In genomic region chr1:234722267-234722704, GRCh38 we compare ENCODE assay signal across 1 cellular context.
TF ChIP-seq lines count a peak whose summit lies in the region.

No MANE protein-coding gene starts in this region.

TF ChIP-seq in HepG2, 621 proteins besides CTCF, POLR2A, EP300 and RAD21 (continued from another document and continues in another):
- no peak for TF ChIP-seq ZBTB10 (CRISPR knock-in tag; IDR thresholded peaks at IDR 0.05; ENCODE audit: borderline replicate concordance)
- TF ChIP-seq, protein P1, sequence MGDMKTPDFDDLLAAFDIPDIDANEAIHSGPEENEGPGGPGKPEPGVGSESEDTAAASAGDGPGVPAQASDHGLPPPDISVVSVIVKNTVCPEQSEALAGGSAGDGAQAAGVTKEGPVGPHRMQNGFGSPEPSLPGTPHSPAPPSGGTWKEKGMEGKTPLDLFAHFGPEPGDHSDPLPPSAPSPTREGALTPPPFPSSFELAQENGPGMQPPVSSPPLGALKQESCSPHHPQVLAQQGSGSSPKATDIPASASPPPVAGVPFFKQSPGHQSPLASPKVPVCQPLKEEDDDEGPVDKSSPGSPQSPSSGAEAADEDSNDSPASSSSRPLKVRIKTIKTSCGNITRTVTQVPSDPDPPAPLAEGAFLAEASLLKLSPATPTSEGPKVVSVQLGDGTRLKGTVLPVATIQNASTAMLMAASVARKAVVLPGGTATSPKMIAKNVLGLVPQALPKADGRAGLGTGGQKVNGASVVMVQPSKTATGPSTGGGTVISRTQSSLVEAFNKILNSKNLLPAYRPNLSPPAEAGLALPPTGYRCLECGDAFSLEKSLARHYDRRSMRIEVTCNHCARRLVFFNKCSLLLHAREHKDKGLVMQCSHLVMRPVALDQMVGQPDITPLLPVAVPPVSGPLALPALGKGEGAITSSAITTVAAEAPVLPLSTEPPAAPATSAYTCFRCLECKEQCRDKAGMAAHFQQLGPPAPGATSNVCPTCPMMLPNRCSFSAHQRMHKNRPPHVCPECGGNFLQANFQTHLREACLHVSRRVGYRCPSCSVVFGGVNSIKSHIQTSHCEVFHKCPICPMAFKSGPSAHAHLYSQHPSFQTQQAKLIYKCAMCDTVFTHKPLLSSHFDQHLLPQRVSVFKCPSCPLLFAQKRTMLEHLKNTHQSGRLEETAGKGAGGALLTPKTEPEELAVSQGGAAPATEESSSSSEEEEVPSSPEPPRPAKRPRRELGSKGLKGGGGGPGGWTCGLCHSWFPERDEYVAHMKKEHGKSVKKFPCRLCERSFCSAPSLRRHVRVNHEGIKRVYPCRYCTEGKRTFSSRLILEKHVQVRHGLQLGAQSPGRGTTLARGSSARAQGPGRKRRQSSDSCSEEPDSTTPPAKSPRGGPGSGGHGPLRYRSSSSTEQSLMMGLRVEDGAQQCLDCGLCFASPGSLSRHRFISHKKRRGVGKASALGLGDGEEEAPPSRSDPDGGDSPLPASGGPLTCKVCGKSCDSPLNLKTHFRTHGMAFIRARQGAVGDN (CRISPR knock-in tag; IDR thresholded peaks at IDR 0.05) = peak; percentile 60
- TF ChIP-seq POLR2G (IDR thresholded peaks at IDR 0.05; ENCODE audit: low read depth, low read length) = peak; percentile 83
- no peak for TF ChIP-seq TRIM22 (IDR thresholded peaks at IDR 0.05)
- TF ChIP-seq, protein P2, sequence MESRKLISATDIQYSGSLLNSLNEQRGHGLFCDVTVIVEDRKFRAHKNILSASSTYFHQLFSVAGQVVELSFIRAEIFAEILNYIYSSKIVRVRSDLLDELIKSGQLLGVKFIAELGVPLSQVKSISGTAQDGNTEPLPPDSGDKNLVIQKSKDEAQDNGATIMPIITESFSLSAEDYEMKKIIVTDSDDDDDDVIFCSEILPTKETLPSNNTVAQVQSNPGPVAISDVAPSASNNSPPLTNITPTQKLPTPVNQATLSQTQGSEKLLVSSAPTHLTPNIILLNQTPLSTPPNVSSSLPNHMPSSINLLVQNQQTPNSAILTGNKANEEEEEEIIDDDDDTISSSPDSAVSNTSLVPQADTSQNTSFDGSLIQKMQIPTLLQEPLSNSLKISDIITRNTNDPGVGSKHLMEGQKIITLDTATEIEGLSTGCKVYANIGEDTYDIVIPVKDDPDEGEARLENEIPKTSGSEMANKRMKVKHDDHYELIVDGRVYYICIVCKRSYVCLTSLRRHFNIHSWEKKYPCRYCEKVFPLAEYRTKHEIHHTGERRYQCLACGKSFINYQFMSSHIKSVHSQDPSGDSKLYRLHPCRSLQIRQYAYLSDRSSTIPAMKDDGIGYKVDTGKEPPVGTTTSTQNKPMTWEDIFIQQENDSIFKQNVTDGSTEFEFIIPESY (CRISPR knock-in tag; IDR thresholded peaks at IDR 0.05) = 0 out of 2 replicates have a peak, but pooled peaks have one; percentile 7
- peak; percentile 84; the same call in 1 of the 2 replicates for TF ChIP-seq ZC3H4 (CRISPR knock-in tag; IDR thresholded peaks at IDR 0.05; ENCODE audit: borderline replicate concordance)
- 0 out of 2 replicates have a peak, but pooled peaks have one; percentile 24 for TF ChIP-seq HDAC6 (IDR thresholded peaks at IDR 0.05; ENCODE audit: low read depth, low read length)
- TF ChIP-seq ZNF891 (CRISPR knock-in tag; IDR thresholded peaks at IDR 0.05) = 0 out of 2 replicates have a peak, but pooled peaks have one; percentile 14
- TF ChIP-seq ZNF142 (CRISPR knock-in tag; IDR thresholded peaks at IDR 0.05) = no peak
- 0 out of 2 replicates have a peak, but pooled peaks have one; percentile 73 for TF ChIP-seq PRMT3 (CRISPR knock-in tag; IDR thresholded peaks at IDR 0.05; ENCODE audit: borderline replicate concordance, low read depth)
- TF ChIP-seq SSRP1 (CRISPR knock-in tag; IDR thresholded peaks at IDR 0.05) = peak; percentile 83; the same call in 1 of the 2 replicates
- 0 out of 2 replicates have a peak, but pooled peaks have one; percentile 9 for TF ChIP-seq ZFX (CRISPR knock-in tag; IDR thresholded peaks at IDR 0.05; ENCODE audit: low read depth)
- no peak for TF ChIP-seq NRL (CRISPR knock-in tag; IDR thresholded peaks at IDR 0.05; ENCODE audit: borderline replicate concordance)
- TF ChIP-seq KLF13 (CRISPR knock-in tag; IDR thresholded peaks at IDR 0.05) = 0 out of 2 replicates have a peak, but pooled peaks have one; percentile 67
- TF ChIP-seq MED8 (CRISPR knock-in tag; IDR thresholded peaks at IDR 0.05; ENCODE audit: insufficient replicate concordance) = no peak
- no peak for TF ChIP-seq AFF4 (CRISPR knock-in tag; IDR thresholded peaks at IDR 0.05)
- TF ChIP-seq, protein P3, sequence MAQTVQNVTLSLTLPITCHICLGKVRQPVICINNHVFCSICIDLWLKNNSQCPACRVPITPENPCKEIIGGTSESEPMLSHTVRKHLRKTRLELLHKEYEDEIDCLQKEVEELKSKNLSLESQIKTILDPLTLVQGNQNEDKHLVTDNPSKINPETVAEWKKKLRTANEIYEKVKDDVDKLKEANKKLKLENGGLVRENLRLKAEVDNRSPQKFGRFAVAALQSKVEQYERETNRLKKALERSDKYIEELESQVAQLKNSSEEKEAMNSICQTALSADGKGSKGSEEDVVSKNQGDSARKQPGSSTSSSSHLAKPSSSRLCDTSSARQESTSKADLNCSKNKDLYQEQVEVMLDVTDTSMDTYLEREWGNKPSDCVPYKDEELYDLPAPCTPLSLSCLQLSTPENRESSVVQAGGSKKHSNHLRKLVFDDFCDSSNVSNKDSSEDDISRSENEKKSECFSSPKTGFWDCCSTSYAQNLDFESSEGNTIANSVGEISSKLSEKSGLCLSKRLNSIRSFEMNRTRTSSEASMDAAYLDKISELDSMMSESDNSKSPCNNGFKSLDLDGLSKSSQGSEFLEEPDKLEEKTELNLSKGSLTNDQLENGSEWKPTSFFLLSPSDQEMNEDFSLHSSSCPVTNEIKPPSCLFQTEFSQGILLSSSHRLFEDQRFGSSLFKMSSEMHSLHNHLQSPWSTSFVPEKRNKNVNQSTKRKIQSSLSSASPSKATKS (CRISPR knock-in tag; IDR thresholded peaks at IDR 0.05) = no peak
- peak; percentile 39 for TF ChIP-seq POLR2AphosphoS5 (IDR thresholded peaks at IDR 0.05; ENCODE audit: low read depth, low read length)
- TF ChIP-seq TARDBP (CRISPR knock-in tag; IDR thresholded peaks at IDR 0.05) = peak; percentile 6; the same call in 1 of the 2 replicates
- TF ChIP-seq FOXJ3 (CRISPR knock-in tag; IDR thresholded peaks at IDR 0.05; ENCODE audit: borderline replicate concordance) = no peak
- no peak for TF ChIP-seq ZFP36L2 (CRISPR knock-in tag; IDR thresholded peaks at IDR 0.05)
- peak; percentile 27; the same call in 1 of the 2 replicates for TF ChIP-seq GLI4 (CRISPR knock-in tag; IDR thresholded peaks at IDR 0.05; ENCODE audit: borderline replicate concordance)
- 0 out of 2 replicates have a peak, but pooled peaks have one; percentile 9 for TF ChIP-seq NR2C2 (CRISPR knock-in tag; IDR thresholded peaks at IDR 0.05; ENCODE audit: borderline replicate concordance)
- TF ChIP-seq ZC3H13 (CRISPR knock-in tag; IDR thresholded peaks at IDR 0.05) = peak; percentile 88
- TF ChIP-seq RBFOX2 (IDR thresholded peaks at IDR 0.05; ENCODE audit: low read depth, low read length) = 0 out of 2 replicates have a peak, but pooled peaks have one; percentile 1
- TF ChIP-seq ZNF350 (CRISPR knock-in tag; IDR thresholded peaks at IDR 0.05; ENCODE audit: borderline replicate concordance, low read depth) = 0 out of 2 replicates have a peak, but pooled peaks have one; percentile 3
- peak in 1 of 2 experiments; percentile 23; a peak in 1 of 4 replicates for TF ChIP-seq ATF4 (CRISPR knock-in tag; IDR thresholded peaks at IDR 0.05)
- TF ChIP-seq ZNF446 (CRISPR knock-in tag; IDR thresholded peaks at IDR 0.05) = 0 out of 2 replicates have a peak, but pooled peaks have one; percentile 33
- TF ChIP-seq PAWR (CRISPR knock-in tag; IDR thresholded peaks at IDR 0.05; ENCODE audit: borderline replicate concordance) = no peak
- TF ChIP-seq ZBTB7B (CRISPR knock-in tag; IDR thresholded peaks at IDR 0.05) = 0 out of 2 replicates have a peak, but pooled peaks have one; percentile 10
